ENCODE assay signal across 8 cellular contexts in genomic region chr14:35122696-35123387, GRCh38. TPM values are rescaled to one million over a fixed set of nuclear protein-coding genes. Genes with fewer than 3 reads are reported as not detected.
A peak's percentile ranks its signal among the peaks of the same experiment; 100 is the strongest.
DNase-seq lines count a peak whose midpoint lies in the region; ATAC-seq and TF ChIP-seq lines count a peak whose summit lies in the region.

No MANE protein-coding gene starts in this region.

- DNase-seq in RPMI7951 (ENCODE audit: low read depth) (peak; percentile 7), mucosa of descending colon (peak in 2 of 3 donors; percentile 54 to 66), uterus (no peak), superior temporal gyrus (ENCODE audit: extremely low spot score) (no peak), GM10248 (ENCODE audit: extremely low spot score) (no peak)
- no peak for DNase-seq in effector memory CD8-positive, alpha-beta T cell

- peaks cover 44% of the 10 kb centered on the region for H3K36me3 Mint-ChIP-seq in effector memory CD8-positive, alpha-beta T cell (ENCODE audit: insufficient read depth)

- peak overlapping the region; percentile 98 for H3K27ac ChIP-seq in HEK293 (ENCODE audit: extremely low read depth, low read depth, low read length)
- H3K27ac ChIP-seq in uterus = peak overlapping the region; percentile 94 to 96

- ATAC-seq in effector memory CD8-positive, alpha-beta T cell (replicated peaks) = no peak
- ATAC-seq in mucosa of descending colon = peak; percentile 37

- H3K27ac Mint-ChIP-seq in effector memory CD8-positive, alpha-beta T cell = peak overlapping the region; percentile 99 to 100

- intact Hi-C loops in mucosa of descending colon (cut with DNase I, micrococcal nuclease) (loop anchor here in 1 of 2 donors (10.0 kb wide), 1 partner anchor 138 kb away; the partner anchor contains the start of gene SRP54), uterus (cut with DNase I; ENCODE audit: low total_unique reads) (no loop called here)

- no peaks in the 10 kb centered on the region for H3K27me3 ChIP-seq in uterus

- H3K9me3 Mint-ChIP-seq in effector memory CD8-positive, alpha-beta T cell = no peaks in the 10 kb centered on the region

- H3K9me3 ChIP-seq in ES-I3 (ENCODE audit: control insufficient read depth, insufficient read depth, low read length) (no peaks in the 10 kb centered on the region), HEK293 (ENCODE audit: control insufficient read depth, insufficient read depth, low read depth, low read length) (no peaks in the 10 kb centered on the region), mucosa of descending colon (no peaks in the 10 kb centered on the region), uterus (no peaks in the 10 kb centered on the region)

- H3K36me3 ChIP-seq in ES-I3 (ENCODE audit: insufficient read depth, low read length) = no peaks in the 10 kb centered on the region
- H3K36me3 ChIP-seq in HEK293 (ENCODE audit: control insufficient read depth in 2 of 2, insufficient read depth in 1 of 2, low read length in 2 of 2) = peaks cover 0 to 9% of the 10 kb centered on the region in 2 experiments
- no peaks in the 10 kb centered on the region for H3K36me3 ChIP-seq in mucosa of descending colon (ENCODE audit: low read depth)
- no peaks in the 10 kb centered on the region for H3K36me3 ChIP-seq in uterus

- peaks cover 8% of the 10 kb centered on the region; the same call in 1 of the 2 replicates for H3K4me1 ChIP-seq in ES-I3 (ENCODE audit: insufficient read depth, low read length)
- peaks cover 4% of the 10 kb centered on the region; the same call in 1 of the 2 replicates for H3K4me1 ChIP-seq in HEK293 (ENCODE audit: control insufficient read depth, insufficient read depth, low read length)
- H3K4me1 ChIP-seq in mucosa of descending colon (ENCODE audit: low read depth) = peaks cover 25% of the 10 kb centered on the region
- peaks cover 0 to 9% of the 10 kb centered on the region in 2 donors for H3K4me1 ChIP-seq in uterus

- no peak for TF ChIP-seq CTCF in HEK293 (tag by site-specific recombination; IDR thresholded peaks at IDR 0.05)
- TF ChIP-seq CTCF in mucosa of descending colon (IDR thresholded peaks at IDR 0.05) = no peak
- TF ChIP-seq CTCF in uterus (IDR thresholded peaks at IDR 0.05) = no peak
- no peak for TF ChIP-seq CTCF in GM10248 (IDR thresholded peaks at IDR 0.05; ENCODE audit: control extremely low read depth, extremely low read depth, low read depth, missing control alignments)

- POLR2A ChIA-PET in HEK293 (lab: Yijun Ruan, JAX) = interaction anchor here (0.6 to 2.1 kb wide), 7 partner anchors 8 to 281 kb away, joined by 3 to 8 read pairs (median 4); partner anchors contain the start of genes FAM177A1, NFKBIA and PSMA6
- POLR2A ChIA-PET in GM10248 (lab: Yijun Ruan, JAX) = interaction anchor here (1.8 kb wide), 1 partner anchor 281 kb away, joined by 14 read pairs; the partner anchor contains the start of gene NFKBIA

- no peaks in the 10 kb centered on the region for H3K27me3 Mint-ChIP-seq in effector memory CD8-positive, alpha-beta T cell

- no peak for TF ChIP-seq POLR2A in uterus (IDR thresholded peaks at IDR 0.05)

- H3K4me1 Mint-ChIP-seq in effector memory CD8-positive, alpha-beta T cell (ENCODE audit: low read depth in 2 of 2) = peaks cover 36 to 57% of the 10 kb centered on the region in 2 donors

- H3K4me3 ChIP-seq in HEK293 (ENCODE audit: low read depth, low read length) (peak overlapping the region; percentile 50), mucosa of descending colon (peak overlapping the region; percentile 31), uterus (peak overlapping the region; percentile 57 to 75)

- CTCF ChIA-PET in HEK293 (lab: Yijun Ruan, JAX) = interaction anchor here (0.5 to 1.2 kb wide), 3 partner anchors 130 to 290 kb away, joined by 3 read pairs; no protein-coding TSS in a partner anchor
- CTCF ChIA-PET in GM10248 (lab: Yijun Ruan, JAX) = interaction anchor here (1.0 to 2.3 kb wide), 10 partner anchors 11 to 294 kb away, joined by 3 to 12 read pairs (median 4); no protein-coding TSS in a partner anchor

- peak overlapping the region; percentile 95 for H3K9ac ChIP-seq in ES-I3 (ENCODE audit: low read depth, low read length)

- H3K4me3 Mint-ChIP-seq in effector memory CD8-positive, alpha-beta T cell = peak overlapping the region; percentile 94 to 98

TF ChIP-seq in HEK293, 187 proteins besides CTCF, POLR2A, EP300 and RAD21 (continues in another document):
- TF ChIP-seq BCL11A (tag by site-specific recombination; IDR thresholded peaks at IDR 0.05; ENCODE audit: low read depth) (no peak), ZNF610 (tag by site-specific recombination; IDR thresholded peaks at IDR 0.05; ENCODE audit: borderline replicate concordance) (no peak), ZNF600 (tag by site-specific recombination; IDR thresholded peaks at IDR 0.05) (peak; percentile 74), ZNF138 (tag by site-specific recombination; IDR thresholded peaks at IDR 0.05; ENCODE audit: borderline replicate concordance) (no peak), ZEB2 (tag by site-specific recombination; IDR thresholded peaks at IDR 0.05) (no peak), ZNF704 (tag by site-specific recombination; IDR thresholded peaks at IDR 0.05) (no peak), ZNF398 (tag by site-specific recombination; IDR thresholded peaks at IDR 0.05) (peak; percentile 44; the same call in 1 of the 2 replicates), YY1 (tag by site-specific recombination; IDR thresholded peaks at IDR 0.05) (no peak), ZBTB20 (tag by site-specific recombination; IDR thresholded peaks at IDR 0.05) (peak; percentile 85), FEZF1 (tag by site-specific recombination; IDR thresholded peaks at IDR 0.05) (no peak)
- TF ChIP-seq, protein P1, sequence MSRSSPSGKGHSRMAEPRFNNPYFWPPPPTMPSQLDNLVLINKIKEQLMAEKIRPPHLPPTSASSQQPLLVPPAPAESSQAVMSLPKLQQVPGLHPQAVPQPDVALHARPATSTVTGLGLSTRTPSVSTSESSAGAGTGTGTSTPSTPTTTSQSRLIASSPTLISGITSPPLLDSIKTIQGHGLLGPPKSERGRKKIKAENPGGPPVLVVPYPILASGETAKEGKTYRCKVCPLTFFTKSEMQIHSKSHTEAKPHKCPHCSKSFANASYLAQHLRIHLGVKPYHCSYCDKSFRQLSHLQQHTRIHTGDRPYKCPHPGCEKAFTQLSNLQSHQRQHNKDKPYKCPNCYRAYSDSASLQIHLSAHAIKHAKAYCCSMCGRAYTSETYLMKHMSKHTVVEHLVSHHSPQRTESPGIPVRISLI (tag by site-specific recombination; IDR thresholded peaks at IDR 0.05) = no peak
- TF ChIP-seq, protein P2, sequence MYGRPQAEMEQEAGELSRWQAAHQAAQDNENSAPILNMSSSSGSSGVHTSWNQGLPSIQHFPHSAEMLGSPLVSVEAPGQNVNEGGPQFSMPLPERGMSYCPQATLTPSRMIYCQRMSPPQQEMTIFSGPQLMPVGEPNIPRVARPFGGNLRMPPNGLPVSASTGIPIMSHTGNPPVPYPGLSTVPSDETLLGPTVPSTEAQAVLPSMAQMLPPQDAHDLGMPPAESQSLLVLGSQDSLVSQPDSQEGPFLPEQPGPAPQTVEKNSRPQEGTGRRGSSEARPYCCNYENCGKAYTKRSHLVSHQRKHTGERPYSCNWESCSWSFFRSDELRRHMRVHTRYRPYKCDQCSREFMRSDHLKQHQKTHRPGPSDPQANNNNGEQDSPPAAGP (tag by site-specific recombination; IDR thresholded peaks at IDR 0.05) = no peak
- TF ChIP-seq, protein P3, sequence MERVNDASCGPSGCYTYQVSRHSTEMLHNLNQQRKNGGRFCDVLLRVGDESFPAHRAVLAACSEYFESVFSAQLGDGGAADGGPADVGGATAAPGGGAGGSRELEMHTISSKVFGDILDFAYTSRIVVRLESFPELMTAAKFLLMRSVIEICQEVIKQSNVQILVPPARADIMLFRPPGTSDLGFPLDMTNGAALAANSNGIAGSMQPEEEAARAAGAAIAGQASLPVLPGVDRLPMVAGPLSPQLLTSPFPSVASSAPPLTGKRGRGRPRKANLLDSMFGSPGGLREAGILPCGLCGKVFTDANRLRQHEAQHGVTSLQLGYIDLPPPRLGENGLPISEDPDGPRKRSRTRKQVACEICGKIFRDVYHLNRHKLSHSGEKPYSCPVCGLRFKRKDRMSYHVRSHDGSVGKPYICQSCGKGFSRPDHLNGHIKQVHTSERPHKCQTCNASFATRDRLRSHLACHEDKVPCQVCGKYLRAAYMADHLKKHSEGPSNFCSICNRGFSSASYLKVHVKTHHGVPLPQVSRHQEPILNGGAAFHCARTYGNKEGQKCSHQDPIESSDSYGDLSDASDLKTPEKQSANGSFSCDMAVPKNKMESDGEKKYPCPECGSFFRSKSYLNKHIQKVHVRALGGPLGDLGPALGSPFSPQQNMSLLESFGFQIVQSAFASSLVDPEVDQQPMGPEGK (tag by site-specific recombination; IDR thresholded peaks at IDR 0.05) = peak; percentile 73

RNA-seq across cellular contexts. Expression of gene PRORP, which starts 0.5 kb away (rescaled TPM):
- 21.5 and 32.7 TPM in 2 replicates for total RNA-seq in RPMI7951 (2014; rRNA removed; shearing (Covaris generic))
- total RNA-seq in mucosa of descending colon (10 to 100 TPM; 18.6 to 30.7 (median 27.5) TPM), uterus (10 to 100 TPM in 3 of 4 donors, 1 to 10 TPM in 1; 5.0 to 57.1 (median 23.4) TPM)

RNA-seq across cellular contexts. Expression of gene PPP2R3C, which starts 1.1 kb away (rescaled TPM):
- 41.0 and 59.8 TPM in 2 replicates for total RNA-seq in RPMI7951 (2014; rRNA removed; shearing (Covaris generic))
- 10 to 100 TPM; 21.5 to 35.5 (median 23.0) TPM for total RNA-seq in mucosa of descending colon
- total RNA-seq in uterus = 10 to 100 TPM; 18.5 to 48.0 (median 29.4) TPM

Comparison
In these comparisons a context has a peak if more than half of its experiments do, and no peak if none do; other contexts are left out.
1. DNase-seq: peak in RPMI7951 (single experiment) and mucosa of descending colon (2 of 3); none in effector memory CD8-positive, alpha-beta T cell (0 of 3), uterus (0 of 2), superior temporal gyrus (single experiment) and GM10248 (single experiment).
2. Peak in every context shown above with its lines, with median percentiles within 50 percentile points of each other: H3K4me3 ChIP-seq.